Comparison of ENCODE assay signal across 1 cellular context in genomic region chr1:223708001-223708359, GRCh38.
TF ChIP-seq lines count a peak whose summit lies in the region.

No MANE protein-coding gene starts in this region.

TF ChIP-seq in GM23338, 12 proteins besides CTCF, POLR2A, EP300 and RAD21 (continued from another document):
- TF ChIP-seq REST (IDR thresholded peaks at IDR 0.05; ENCODE audit: unreplicated experiment) = no peak
